ENCODE assay signal across 10 cellular contexts in the genomic region with DNA sequence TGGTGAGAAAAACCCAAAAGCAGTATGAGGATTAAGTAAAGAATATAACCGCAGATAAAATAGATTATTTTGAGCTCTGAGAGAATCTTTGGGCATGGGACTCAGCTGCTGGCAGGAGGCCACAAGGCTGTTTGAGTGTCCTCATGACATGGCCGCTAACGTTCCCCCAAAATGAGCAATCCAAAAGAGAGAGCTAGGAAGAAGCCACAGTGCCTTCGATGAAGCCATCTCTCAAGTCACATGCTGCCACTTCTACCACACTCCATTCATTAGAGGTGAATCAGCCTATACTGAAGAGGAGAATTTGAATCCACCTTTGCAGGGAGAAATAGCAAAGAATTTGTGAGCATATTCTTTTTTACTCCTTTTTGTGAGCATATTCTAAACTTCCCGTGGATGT. TPM values are rescaled to one million over a fixed set of nuclear protein-coding genes. Genes with fewer than 3 reads are reported as not detected.
DNase-seq lines count a peak whose midpoint lies in the region; ATAC-seq and TF ChIP-seq lines count a peak whose summit lies in the region.
"Had no signal": no experiment of that assay in that cellular context is flagged by ENCODE, and none has a peak within 500 bp of the region (broad histone marks: within the 10 kb centered on the region; RNA-seq: fewer than 3 reads in every experiment).

No MANE protein-coding gene starts in this region.

- H3K27ac ChIP-seq in HUES6 (ENCODE audit: low read depth, low read length): peak overlapping the region; percentile 56; the same call in 1 of the 2 replicates
- peak overlapping the region; percentile 66 for H3K27ac ChIP-seq in cingulate gyrus (ENCODE audit: low read depth, low read length)
- peak overlapping the region; percentile 59 to 97 for H3K27ac ChIP-seq in lung (ENCODE audit: low read depth in 1 of 2, low read length in 1 of 2)
- H3K27ac ChIP-seq in transverse colon: peak overlapping the region; percentile 75 to 86 (median 83)

- in situ Hi-C loops in transverse colon (cut with MboI; ENCODE audit: low pct_ligation_motif_present in 1 of 4, low pct_unique_long_range_greater_than_20kb in 1 of 4, low sequenced_read_pairs in 3 of 4): loop anchor here in 1 of 4 donors (10.0 kb wide), 1 partner anchor 185 kb away; no protein-coding TSS in a partner anchor

- no peaks in the 10 kb centered on the region for H3K27me3 ChIP-seq in HUES6 (ENCODE audit: control insufficient read depth, insufficient read depth, low read length)
- no peaks in the 10 kb centered on the region for H3K27me3 ChIP-seq in lung (ENCODE audit: control insufficient read depth, insufficient read depth)
- no peaks in the 10 kb centered on the region for H3K27me3 ChIP-seq in transverse colon

- peak; percentile 48 for ATAC-seq in lung (ENCODE audit: insufficient read depth, low FRiP score)
- no peak for ATAC-seq in HG03354 (IDR thresholded peaks at IDR 0.05; ENCODE audit: poor library complexity, severe bottlenecking, unreplicated experiment)
- ATAC-seq in GM21515 (IDR thresholded peaks at IDR 0.05; ENCODE audit: unreplicated experiment): no peak
- no peak for ATAC-seq in GM19397 (IDR thresholded peaks at IDR 0.05; ENCODE audit: unreplicated experiment)

- TF ChIP-seq POLR2A in transverse colon (IDR thresholded peaks at IDR 0.05): no peak

- peak overlapping the region; percentile 18 for H3K9ac ChIP-seq in HUES6 (ENCODE audit: low read length)

- peaks cover 39% of the 10 kb centered on the region for H3K36me3 ChIP-seq in HUES6 (ENCODE audit: control insufficient read depth, insufficient read depth, low read length)
- peaks cover 10 to 12% of the 10 kb centered on the region in 2 donors for H3K36me3 ChIP-seq in lung (ENCODE audit: control insufficient read depth in 2 of 2, insufficient read depth in 2 of 2, low read length in 2 of 2)
- peaks cover 0 to 4% (median 0%) of the 10 kb centered on the region in 4 donors for H3K36me3 ChIP-seq in transverse colon

- DNase-seq in lung (ENCODE audit: low spot score) (no peak), transverse colon (peak; percentile 33)
- no peak for DNase-seq in activated T-cell treated with anti-CD3 and anti-CD28 coated beads, Interleukin-2, amount 50 U/mL, for 1 hour
- DNase-seq: activated B cell treated with CpG ODN at 0.5 μM for 24 hours, NCI-H1105 had no signal

- no peaks in the 10 kb centered on the region for H3K9me3 ChIP-seq in HUES6 (ENCODE audit: control insufficient read depth, insufficient read depth, low read depth, low read length)
- no peaks in the 10 kb centered on the region for H3K9me3 ChIP-seq in lung (ENCODE audit: control insufficient read depth in 2 of 2, insufficient read depth in 1 of 2, low read length in 1 of 2)
- no peaks in the 10 kb centered on the region for H3K9me3 ChIP-seq in transverse colon

- intact Hi-C loops in transverse colon (cut with DNase I; ENCODE audit: low total_unique reads): no loop called here

- TF ChIP-seq CTCF in lung (IDR thresholded peaks at IDR 0.05; ENCODE audit: control extremely low read depth, extremely low read depth) (no peak), transverse colon (IDR thresholded peaks at IDR 0.05) (no peak)

- H3K4me1 ChIP-seq in HUES6 (ENCODE audit: control insufficient read depth, insufficient read depth, low read length) (no peaks in the 10 kb centered on the region; the same call in 1 of the 2 replicates), lung (ENCODE audit: control insufficient read depth in 2 of 2, insufficient read depth in 2 of 2, low read length in 2 of 2) (peaks cover 2 to 18% of the 10 kb centered on the region in 2 donors), transverse colon (peaks cover 28 to 68% (median 43%) of the 10 kb centered on the region in 4 donors)

- H3K4me3 ChIP-seq in HUES6 (ENCODE audit: low read depth, low read length) (no peak overlapping the region; the same call in 1 of the 2 replicates), lung (no peak overlapping the region), transverse colon (no peak overlapping the region)

- WGBS in lung, 2 donors: 59 to 83% methylated on average over 5 of the region's 5 CpGs
- WGBS in transverse colon (ENCODE audit: low coverage in 1 of 2), 2 donors: 38 to 56% methylated on average over 5 of the region's 5 CpGs

- TF ChIP-seq EP300 in transverse colon (IDR thresholded peaks at IDR 0.05; ENCODE audit: low read depth): no peak

RNA-seq across cellular contexts. Expression of a gene that starts 34.2 kb away (rescaled TPM):
- total RNA-seq in lung (10 to 100 TPM; 58.2 to 60.2 TPM), transverse colon (10 to 100 TPM; 53.0 to 69.9 (median 54.7) TPM)
- polyA plus RNA-seq in lung: 10 to 100 TPM; 11.4 to 19.4 TPM
